ENCODE assay signal across 22 cellular contexts in genomic region chr12:132309162-132310086, GRCh38. TPM values are rescaled to one million over a fixed set of nuclear protein-coding genes. Genes with fewer than 3 reads are reported as not detected.
DNase-seq lines count a peak whose midpoint lies in the region; ATAC-seq, FAIRE-seq and TF ChIP-seq lines count a peak whose summit lies in the region.
"Had no signal": no experiment of that assay in that cellular context is flagged by ENCODE, and none has a peak within 500 bp of the region (broad histone marks: within the 10 kb centered on the region; RNA-seq: fewer than 3 reads in every experiment).

No MANE protein-coding gene starts in this region.

- no peak overlapping the region for H3K9ac ChIP-seq in astrocyte (ENCODE audit: low read length)

- H4K20me1 ChIP-seq in astrocyte (ENCODE audit: insufficient read depth, low read length) = no peaks in the 10 kb centered on the region

- H3K36me3 ChIP-seq in heart left ventricle (no peaks in the 10 kb centered on the region), astrocyte (ENCODE audit: insufficient read depth, low read length) (no peaks in the 10 kb centered on the region), lower lobe of right lung (no peaks in the 10 kb centered on the region), spleen (no peaks in the 10 kb centered on the region), ovary (no peaks in the 10 kb centered on the region)
- H3K36me3 ChIP-seq: SJSA1 had no signal

- no peak overlapping the region for H3K4me2 ChIP-seq in astrocyte (ENCODE audit: low read length)
- H3K4me2 ChIP-seq: GM23338 had no signal

- H3K4me3 ChIP-seq in heart left ventricle (no peak overlapping the region), astrocyte (ENCODE audit: insufficient read depth, low read depth, low read length) (no peak overlapping the region), lower lobe of right lung (no peak overlapping the region), spleen (no peak overlapping the region), ovary (no peak overlapping the region)
- H3K4me3 ChIP-seq: GM12878, GM23338, SJSA1 had no signal

- H3K27me3 ChIP-seq in heart left ventricle (peaks cover 0 to 4% (median 0%) of the 10 kb centered on the region in 9 donors), astrocyte (ENCODE audit: insufficient read depth, low read length) (no peaks in the 10 kb centered on the region), lower lobe of right lung (ENCODE audit: low read depth) (peaks cover 7% of the 10 kb centered on the region), spleen (replicated peaks in 1 of 7) (peaks cover 0 to 40% (median 0%) of the 10 kb centered on the region in 7 donors), ovary (no peaks in the 10 kb centered on the region)
- H3K27me3 ChIP-seq: SJSA1 had no signal

- no peak for TF ChIP-seq EP300 in ovary (IDR thresholded peaks at IDR 0.05)

- TF ChIP-seq POLR2A in heart left ventricle (IDR thresholded peaks at IDR 0.05) = no peak
- no peak for TF ChIP-seq POLR2A in spleen (IDR thresholded peaks at IDR 0.05)
- TF ChIP-seq POLR2A in ovary (IDR thresholded peaks at IDR 0.05) = no peak

- H3K9me3 Mint-ChIP-seq in astrocyte (ENCODE audit: unreplicated experiment) (peaks cover 14% of the 10 kb centered on the region), HFFc6 (peaks cover 38% of the 10 kb centered on the region)

- peaks cover 31% of the 10 kb centered on the region for H3K27me3 Mint-ChIP-seq in astrocyte (ENCODE audit: low read depth, unreplicated experiment)
- H3K27me3 Mint-ChIP-seq in HFFc6 (ENCODE audit: insufficient read depth) = peaks cover 6% of the 10 kb centered on the region
- H3K27me3 Mint-ChIP-seq: CD4-positive, CD25-positive, alpha-beta regulatory T cell had no signal

- DNase-seq in left ventricle myocardium superior (peak; percentile 11), heart left ventricle (no peak), astrocyte (ENCODE audit: low read depth) (no peak), lower lobe of right lung (peak; percentile 26), spleen (peak; percentile 61), ovary (no peak), HFFc6 (no peak), COLO668 (lab: John Stamatoyannopoulos, UW; ENCODE audit: unreplicated experiment) (no peak)
- DNase-seq: CD4-positive, CD25-positive, alpha-beta regulatory T cell; COR-L47; DMS79 treated with DMSO at 0.1 percent for 48 hours; HCEC 1CT; Kasumi-1; NCI-H1694; NCI-H2081; NCI-H2171; NCI-H524 treated with DMSO at 0.1 percent for 48 hours; NCI-H82 had no signal

- H3K4me1 ChIP-seq in heart left ventricle (no peaks in the 10 kb centered on the region), astrocyte (ENCODE audit: insufficient read depth, low read length) (no peaks in the 10 kb centered on the region), lower lobe of right lung (no peaks in the 10 kb centered on the region), spleen (no peaks in the 10 kb centered on the region), ovary (ENCODE audit: insufficient read depth) (no peaks in the 10 kb centered on the region)
- H3K4me1 ChIP-seq: SJSA1 had no signal

- TF ChIP-seq CTCF in heart left ventricle (IDR thresholded peaks at IDR 0.05) (no peak), astrocyte (IDR thresholded peaks at IDR 0.05; ENCODE audit: insufficient read depth, low read depth, low read length) (no peak), lower lobe of right lung (IDR thresholded peaks at IDR 0.05) (no peak), spleen (IDR thresholded peaks at IDR 0.05 in 8 of 11, conservative IDR thresholded peaks at IDR 0.05 in 3 of 11) (no peak), ovary (IDR thresholded peaks at IDR 0.05) (no peak), HFFc6 (IDR thresholded peaks at IDR 0.05) (no peak)

- ATAC-seq in left ventricle myocardium superior (no peak), heart left ventricle (no peak), lower lobe of right lung (no peak)
- ATAC-seq: GM12878, GM23338 had no signal

- H3K79me2 ChIP-seq in astrocyte (ENCODE audit: insufficient read depth, low read length) = no peaks in the 10 kb centered on the region

- 77 to 79% (median 79%) methylated on average over 32 to 34 of the region's 34 CpGs for WGBS in heart left ventricle, 4 donors
- WGBS in spleen, 5 donors = 82 to 84% (median 83%) methylated on average over 29 to 34 of the region's 34 CpGs
- 64 to 77% (median 71%) methylated on average over 30 to 34 of the region's 34 CpGs for WGBS in ovary, 3 donors

- H3K9me3 ChIP-seq in heart left ventricle = peaks cover 0 to 29% (median 11%) of the 10 kb centered on the region in 12 donors
- H3K9me3 ChIP-seq in astrocyte (ENCODE audit: insufficient read depth, low read depth, low read length) = peaks cover 6% of the 10 kb centered on the region
- H3K9me3 ChIP-seq in lower lobe of right lung = peaks cover 7% of the 10 kb centered on the region
- peaks cover 0 to 32% (median 27%) of the 10 kb centered on the region in 8 donors for H3K9me3 ChIP-seq in spleen
- peaks cover 0 to 10% of the 10 kb centered on the region in 2 donors for H3K9me3 ChIP-seq in ovary

- H2AFZ ChIP-seq in astrocyte (ENCODE audit: low read depth, low read length) = no peak overlapping the region
- H2AFZ ChIP-seq: GM23338 had no signal

- no peak for FAIRE-seq in astrocyte (lab: Jason Lieb, UNC)
- FAIRE-seq: A204.1, GM12878 had no signal

- H3K4me3 Mint-ChIP-seq in astrocyte (ENCODE audit: unreplicated experiment) (no peak overlapping the region), HFFc6 (no peak overlapping the region)
- H3K4me3 Mint-ChIP-seq: GM23338 had no signal

- H3K36me3 Mint-ChIP-seq in astrocyte (ENCODE audit: low read depth, unreplicated experiment) (peaks cover 7% of the 10 kb centered on the region), HFFc6 (ENCODE audit: low read depth) (peaks cover 18% of the 10 kb centered on the region)
- H3K36me3 Mint-ChIP-seq: CD4-positive, CD25-positive, alpha-beta regulatory T cell had no signal

- peaks cover 2% of the 10 kb centered on the region for H3K4me1 Mint-ChIP-seq in astrocyte (ENCODE audit: low read depth, unreplicated experiment)
- H3K4me1 Mint-ChIP-seq in HFFc6 (ENCODE audit: low read depth) = no peaks in the 10 kb centered on the region
- H3K4me1 Mint-ChIP-seq: CD4-positive, CD25-positive, alpha-beta regulatory T cell; GM23338 had no signal

- H3K27ac ChIP-seq in heart left ventricle (no peak overlapping the region), astrocyte (ENCODE audit: low read depth, low read length) (no peak overlapping the region), lower lobe of right lung (no peak overlapping the region), spleen (no peak overlapping the region), ovary (no peak overlapping the region)
- H3K27ac ChIP-seq: SJSA1 had no signal

- intact Hi-C loops in left ventricle myocardium superior (cut with micrococcal nuclease) (no loop called here), heart left ventricle (cut with DNase I) (no loop called here), lower lobe of right lung (cut with DNase I) (no loop called here), spleen (cut with DNase I; ENCODE audit: low total_unique reads) (no loop called here), ovary (cut with DNase I) (no loop called here)

- H3K27ac Mint-ChIP-seq in astrocyte (ENCODE audit: unreplicated experiment) (peak overlapping the region; percentile 26), HFFc6 (no peak overlapping the region)
- H3K27ac Mint-ChIP-seq: CD4-positive, CD25-positive, alpha-beta regulatory T cell; GM23338 had no signal

RNA-seq across cellular contexts. Expression of gene GALNT9, which starts 20.0 kb away (rescaled TPM):
- total RNA-seq in left ventricle myocardium superior = 1.6 TPM
- 10 to 100 TPM in 1 of 9 donors, not detected in 8; 10.3 TPM for total RNA-seq in heart left ventricle
- polyA plus RNA-seq in heart left ventricle = not detected
- total RNA-seq in astrocyte = 2.1 and 2.7 TPM in 2 replicates
- total RNA-seq in lower lobe of right lung = not detected
- total RNA-seq in spleen = 1 to 10 TPM in 5 of 7 donors, under 1 TPM in 2; 0.52 to 2.4 (median 1.4) TPM
- polyA plus RNA-seq in spleen = under 1 TPM; 0.20 to 0.51 (median 0.30) TPM
- 10 to 100 TPM in 1 of 7 donors, 1 to 10 TPM in 3, under 1 TPM in 3; 0.12 to 21.9 (median 1.8) TPM for total RNA-seq in ovary
- under 1 TPM in 1 of 2 donors, not detected in 1; 0.57 TPM for polyA plus RNA-seq in ovary
- not detected for total RNA-seq in HFFc6 (2021; fragmentation: NEBNext Ultra II Directional; extraction: Animal tissue kit (Norgen Biotek cat#: 25700))
- total RNA-seq: GM12878, SJSA1 had no signal

Comparison
In these comparisons a context has a peak if more than half of its experiments do, and no peak if none do; other contexts are left out.
1. DNase-seq: peak in left ventricle myocardium superior (single experiment), lower lobe of right lung (single experiment) and spleen (single experiment); none in heart left ventricle (0 of 5), astrocyte (single experiment), ovary (0 of 5), HFFc6 (single experiment) and COLO668 (single experiment).